ENCODE assay signal across 1 cellular context in the genomic region with DNA sequence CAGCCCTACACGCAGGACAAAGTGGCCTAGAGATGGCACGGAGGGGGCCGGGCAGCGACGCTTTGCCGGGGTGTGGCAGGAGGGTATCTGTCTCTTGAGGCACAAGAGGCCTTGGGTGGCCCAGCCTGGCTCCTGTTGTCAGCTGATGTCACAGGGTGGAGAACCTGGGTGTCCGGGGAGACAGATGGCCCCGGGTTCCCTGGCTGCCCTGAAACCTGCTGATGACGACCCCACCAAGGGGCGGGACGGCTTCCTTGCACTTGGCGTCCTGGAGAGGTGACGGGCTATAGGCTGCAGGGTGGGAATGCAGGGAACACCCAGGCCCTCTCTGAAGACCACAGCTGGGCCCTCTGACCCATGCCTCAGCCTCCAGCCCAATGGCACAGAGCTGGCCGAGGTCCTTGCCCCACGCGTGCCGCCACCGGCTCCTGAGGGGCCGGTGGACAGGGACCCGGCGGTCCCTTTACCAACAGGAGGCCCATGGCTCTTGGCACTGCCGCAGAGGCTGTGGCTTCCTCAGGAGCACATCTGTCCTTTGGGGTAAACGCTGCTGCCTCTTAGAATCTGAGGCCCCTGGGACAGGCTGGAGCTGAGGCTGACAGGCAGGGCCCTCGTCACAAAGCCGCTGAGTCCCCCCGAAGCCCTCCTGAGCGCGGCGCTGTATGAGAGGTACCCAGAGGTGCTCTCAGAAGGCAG.
TF ChIP-seq lines count a peak whose summit lies in the region.

No MANE protein-coding gene starts in this region.

TF ChIP-seq in HepG2, 621 proteins besides CTCF, POLR2A, EP300 and RAD21:
- TF ChIP-seq SKIL (CRISPR knock-in tag; IDR thresholded peaks at IDR 0.05; ENCODE audit: borderline replicate concordance), result no peak
- TF ChIP-seq AGO2 (optimal IDR thresholded peaks at IDR 0.05; ENCODE audit: low read depth, low read length), result peak; percentile 33
